ENCODE assay signal across 14 cellular contexts in genomic region chr11:101686514-101686913, GRCh38.
DNase-seq lines count a peak whose midpoint lies in the region; ATAC-seq lines count a peak whose summit lies in the region.
"Had no signal": no experiment of that assay in that cellular context is flagged by ENCODE, and none has a peak within 500 bp of the region (broad histone marks: within the 10 kb centered on the region; RNA-seq: fewer than 3 reads in every experiment).

No MANE protein-coding gene starts in this region.

- H3K27me3 Mint-ChIP-seq in activated CD4-positive, alpha-beta T cell treated with anti-CD3 and anti-CD28 coated beads for 36 hours: no peaks in the 10 kb centered on the region
- H3K27me3 Mint-ChIP-seq: CD4-positive, alpha-beta T cell; IgD-negative memory B cell had no signal

- POLR2A ChIA-PET in activated CD4-positive, alpha-beta T cell treated with anti-CD3 and anti-CD28 coated beads for 36 hours (lab: Charles Lee): no interaction called here

- DNase-seq in Caki2 (ENCODE audit: low read depth): peak; percentile 71
- DNase-seq in NCI-H446 (lab: John Stamatoyannopoulos, UW): peak; percentile 10 to 67
- DNase-seq in dermis blood vessel endothelial cell: peak; percentile 1
- peak; percentile 23 for DNase-seq in non-pigmented ciliary epithelial cell (ENCODE audit: low read depth)
- no peak for DNase-seq in hypothalamus (lab: John Stamatoyannopoulos, UW)
- no peak for DNase-seq in activated CD4-positive, alpha-beta T cell treated with anti-CD3 and anti-CD28 coated beads for 36 hours
- no peak for DNase-seq in stimulated activated CD4-positive, alpha-beta T cell treated with anti-CD3 and anti-CD28 coated beads, Interleukin-4, amount 100 ng/mL, for 24 hours
- DNase-seq: CD4-positive, alpha-beta T cell; GOT3; NCI-H2081 treated with DMSO at 0.1 percent for 48 hours; spleen had no signal

- CTCF ChIA-PET in activated CD4-positive, alpha-beta T cell treated with anti-CD3 and anti-CD28 coated beads for 36 hours (lab: Charles Lee): no interaction called here

- intact Hi-C loops in activated CD4-positive, alpha-beta T cell treated with anti-CD3 and anti-CD28 coated beads for 36 hours (cut with DNase I, micrococcal nuclease): no loop called here

- H3K4me1 Mint-ChIP-seq in activated CD4-positive, alpha-beta T cell treated with anti-CD3 and anti-CD28 coated beads for 36 hours: no peaks in the 10 kb centered on the region
- H3K4me1 Mint-ChIP-seq: IgD-negative memory B cell, nephron had no signal

- ATAC-seq in activated CD4-positive, alpha-beta T cell treated with anti-CD3 and anti-CD28 coated beads for 36 hours: no peak
- no peak for ATAC-seq in GM21515 (IDR thresholded peaks at IDR 0.05; ENCODE audit: unreplicated experiment)

- no peak overlapping the region for H3K4me3 Mint-ChIP-seq in activated CD4-positive, alpha-beta T cell treated with anti-CD3 and anti-CD28 coated beads for 36 hours
- H3K4me3 Mint-ChIP-seq: CD4-positive, alpha-beta T cell; IgD-negative memory B cell; nephron had no signal

- H3K27ac Mint-ChIP-seq in activated CD4-positive, alpha-beta T cell treated with anti-CD3 and anti-CD28 coated beads for 36 hours: no peak overlapping the region
- H3K27ac Mint-ChIP-seq: CD4-positive, alpha-beta T cell had no signal

- H3K36me3 Mint-ChIP-seq in activated CD4-positive, alpha-beta T cell treated with anti-CD3 and anti-CD28 coated beads for 36 hours (ENCODE audit: low read depth): no peaks in the 10 kb centered on the region
- H3K36me3 Mint-ChIP-seq: IgD-negative memory B cell had no signal

- H3K9me3 Mint-ChIP-seq in activated CD4-positive, alpha-beta T cell treated with anti-CD3 and anti-CD28 coated beads for 36 hours (ENCODE audit: low read depth): peaks cover 9% of the 10 kb centered on the region

- in situ Hi-C loops in Caki2 (cut with HindIII; ENCODE audit: low pct_unique_long_range_greater_than_20kb, low sequenced_read_pairs): no loop called here

Comparison
In these comparisons a context has a peak if more than half of its experiments do, and no peak if none do; other contexts are left out.
1. DNase-seq: peak in Caki2 (single experiment), NCI-H446 (2 of 2), dermis blood vessel endothelial cell (single experiment) and non-pigmented ciliary epithelial cell (single experiment); none in hypothalamus (0 of 51), activated CD4-positive, alpha-beta T cell treated with anti-CD3 and anti-CD28 coated beads for 36 hours (single experiment) and stimulated activated CD4-positive, alpha-beta T cell treated with anti-CD3 and anti-CD28 coated beads, Interleukin-4, amount 100 ng/mL, for 24 hours (single experiment).